ENCODE assay signal across 12 cellular contexts in the genomic region with DNA sequence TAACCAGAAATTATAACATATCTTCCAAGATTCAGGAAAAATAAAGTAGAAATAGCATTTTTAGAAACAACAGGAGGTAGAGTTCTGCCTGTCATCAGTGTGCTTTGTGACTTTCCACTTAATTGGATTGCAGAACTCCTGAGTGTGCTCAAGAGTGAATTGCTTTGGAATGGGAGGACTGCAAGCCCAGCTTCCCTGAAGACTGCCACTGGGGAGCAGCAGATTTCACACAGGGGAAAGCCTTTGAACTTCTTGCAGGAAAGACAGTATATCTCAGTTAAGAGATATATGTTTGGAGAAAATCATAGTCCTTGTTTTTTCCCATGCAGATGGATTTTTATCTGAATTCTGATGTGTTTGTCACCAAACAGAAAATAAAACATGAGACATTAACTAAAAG.
DNase-seq lines count a peak whose midpoint lies in the region; FAIRE-seq and TF ChIP-seq lines count a peak whose summit lies in the region.
"Had no signal": no experiment of that assay in that cellular context is flagged by ENCODE, and none has a peak within 500 bp of the region (broad histone marks: within the 10 kb centered on the region; RNA-seq: fewer than 3 reads in every experiment).

No MANE protein-coding gene starts in this region.

- peak; percentile 67 for TF ChIP-seq CTCF in VCaP (conservative IDR thresholded peaks at IDR 0.05)
- TF ChIP-seq CTCF in testis (IDR thresholded peaks at IDR 0.05) = no peak

- H3K4me1 ChIP-seq in testis = no peaks in the 10 kb centered on the region

- peak; percentile 16 for DNase-seq in SIG-M5 treated with dmso at 0.1 percent for 504 hours (lab: John Stamatoyannopoulos, UW; ENCODE audit: unreplicated experiment)
- no peak for DNase-seq in SIG-M5 (lab: John Stamatoyannopoulos, UW)
- DNase-seq in glomerular visceral epithelial cell (ENCODE audit: extremely low spot score) = peak; percentile 9
- peak; percentile 23 for DNase-seq in testis
- DNase-seq in activated CD8-positive, alpha-beta memory T cell treated with anti-CD3 and anti-CD28 coated beads for 24 hours = no peak
- no peak for DNase-seq in activated T-cell treated with anti-CD3 and anti-CD28 coated beads, Interleukin-2, amount 50 U/mL, for 1 hour
- DNase-seq in H54 (ENCODE audit: insufficient read length, low spot score) = no peak
- DNase-seq: activated CD8-positive, alpha-beta memory T cell treated with anti-CD3 and anti-CD28 coated beads, Interleukin-2, amount 50 U/mL, for 48 hours; NCI-H187; SW 1271 had no signal

- no peaks in the 10 kb centered on the region for H3K36me3 ChIP-seq in testis (ENCODE audit: low read depth, missing control alignments)

- H3K27me3 ChIP-seq in testis = no peaks in the 10 kb centered on the region

- H3K27ac ChIP-seq in VCaP (no peak overlapping the region), testis (no peak overlapping the region)

- no peaks in the 10 kb centered on the region for H3K9me3 ChIP-seq in testis

- intact Hi-C loops in testis (cut with DNase I; ENCODE audit: low total_unique reads) = no loop called here

- H3K4me3 ChIP-seq in testis = no peak overlapping the region

- no peak for FAIRE-seq in H54 (lab: Jason Lieb, UNC)
- FAIRE-seq: GM12891 had no signal

- TF ChIP-seq POLR2A in testis (IDR thresholded peaks at IDR 0.05) (no peak), H54 (IDR thresholded peaks at IDR 0.05; ENCODE audit: low read depth, low read length) (no peak)

Comparison
In these comparisons a context has a peak if more than half of its experiments do, and no peak if none do; other contexts are left out.
1. DNase-seq: peak in SIG-M5 treated with dmso at 0.1 percent for 504 hours (single experiment), glomerular visceral epithelial cell (single experiment) and testis (single experiment); none in SIG-M5 (single experiment), activated CD8-positive, alpha-beta memory T cell treated with anti-CD3 and anti-CD28 coated beads for 24 hours (single experiment), activated T-cell treated with anti-CD3 and anti-CD28 coated beads, Interleukin-2, amount 50 U/mL, for 1 hour (single experiment) and H54 (single experiment).